12 cellular contexts compared by ENCODE assay signal in genomic region chr1:35062518-35063196, GRCh38. TPM values are rescaled to one million over a fixed set of nuclear protein-coding genes. Genes with fewer than 3 reads are reported as not detected.
DNase-seq lines count a peak whose midpoint lies in the region; ATAC-seq, FAIRE-seq and TF ChIP-seq lines count a peak whose summit lies in the region.
"Had no signal": no experiment of that assay in that cellular context is flagged by ENCODE, and none has a peak within 500 bp of the region (broad histone marks: within the 10 kb centered on the region; RNA-seq: fewer than 3 reads in every experiment).

No MANE protein-coding gene starts in this region.

- no peaks in the 10 kb centered on the region for H3K4me1 Mint-ChIP-seq in endodermal cell
- H3K4me1 Mint-ChIP-seq: T-cell had no signal

- no peaks in the 10 kb centered on the region for H3K9me3 ChIP-seq in OCI-LY3 (ENCODE audit: insufficient read depth, low read length)
- no peaks in the 10 kb centered on the region for H3K9me3 ChIP-seq in osteoblast (ENCODE audit: low read depth, low read length)
- no peaks in the 10 kb centered on the region for H3K9me3 ChIP-seq in endodermal cell (ENCODE audit: control insufficient read depth, low read length)
- H3K9me3 ChIP-seq: adrenal gland had no signal

- no peak overlapping the region for H3K4me3 Mint-ChIP-seq in endodermal cell
- H3K4me3 Mint-ChIP-seq: stimulated activated memory B cell treated with anti-CD40 and anti-IgM and Interleukin-4, amounts not matched to agents 10 μg/mL and 1 μg/mL and 100 μg/mL, for 72 hours; T-cell had no signal

- in situ Hi-C loops in brain microvascular endothelial cell (cut with HindIII; ENCODE audit: low pct_ligation_motif_present, low sequenced_read_pairs), result no loop called here

- H3K27ac ChIP-seq in OCI-LY3 (ENCODE audit: low read length) (no peak overlapping the region), brain microvascular endothelial cell (peak overlapping the region; percentile 22), osteoblast (ENCODE audit: low read depth, low read length) (no peak overlapping the region), endodermal cell (ENCODE audit: low read depth, low read length) (no peak overlapping the region)
- H3K27ac ChIP-seq: adrenal gland had no signal

- H3K36me3 Mint-ChIP-seq in endodermal cell (ENCODE audit: low read depth), result no peaks in the 10 kb centered on the region
- H3K36me3 Mint-ChIP-seq: stimulated activated memory B cell treated with anti-CD40 and anti-IgM and Interleukin-4, amounts not matched to agents 10 μg/mL and 1 μg/mL and 100 μg/mL, for 72 hours; T-cell had no signal

- no peaks in the 10 kb centered on the region for H3K36me3 ChIP-seq in OCI-LY3 (replicated peaks; ENCODE audit: low read depth, low read length)
- no peaks in the 10 kb centered on the region for H3K36me3 ChIP-seq in brain microvascular endothelial cell (replicated peaks)
- no peaks in the 10 kb centered on the region for H3K36me3 ChIP-seq in osteoblast (ENCODE audit: insufficient read depth, low read length)
- H3K36me3 ChIP-seq in endodermal cell (ENCODE audit: control insufficient read depth, insufficient read depth, low read length), result no peaks in the 10 kb centered on the region
- H3K36me3 ChIP-seq: adrenal gland had no signal

- FAIRE-seq in H54 (lab: Jason Lieb, UNC), result peak; percentile 90

- TF ChIP-seq POLR2A in H54 (IDR thresholded peaks at IDR 0.05; ENCODE audit: low read depth, low read length), result no peak

- no peak overlapping the region for H3K4me3 ChIP-seq in OCI-LY3 (ENCODE audit: low read length)
- no peak overlapping the region for H3K4me3 ChIP-seq in brain microvascular endothelial cell (ENCODE audit: low read depth, low read length)
- no peak overlapping the region for H3K4me3 ChIP-seq in osteoblast (ENCODE audit: insufficient read depth, low read length)
- no peak overlapping the region for H3K4me3 ChIP-seq in endodermal cell (ENCODE audit: low read length)
- H3K4me3 ChIP-seq: adrenal gland had no signal

- H4K20me1 ChIP-seq in OCI-LY3 (ENCODE audit: insufficient read depth, low read length), result no peaks in the 10 kb centered on the region
- no peaks in the 10 kb centered on the region for H4K20me1 ChIP-seq in osteoblast (ENCODE audit: insufficient read depth, low read length)

- H3K79me2 ChIP-seq in OCI-LY3 (ENCODE audit: low read length) (no peaks in the 10 kb centered on the region), osteoblast (ENCODE audit: insufficient read depth, low read length) (no peaks in the 10 kb centered on the region)

- peaks cover 17% of the 10 kb centered on the region for H3K9me3 Mint-ChIP-seq in endodermal cell
- H3K9me3 Mint-ChIP-seq: T-cell had no signal

- H3K4me2 ChIP-seq in OCI-LY3 (ENCODE audit: low read length) (no peak overlapping the region), osteoblast (ENCODE audit: insufficient read depth, low read length) (peak overlapping the region; percentile 29)

- H3K9ac ChIP-seq in OCI-LY3 (ENCODE audit: low read length) (no peak overlapping the region), endodermal cell (ENCODE audit: extremely low read depth, low read length, poor library complexity, severe bottlenecking) (no peak overlapping the region)

- peaks cover 4% of the 10 kb centered on the region for H3K27me3 Mint-ChIP-seq in endodermal cell (ENCODE audit: insufficient read depth)

- ATAC-seq in left cardiac atrium (no peak), HG03442 (IDR thresholded peaks at IDR 0.05; ENCODE audit: unreplicated experiment) (no peak)
- ATAC-seq: stimulated activated memory B cell treated with anti-CD40 and anti-IgM and Interleukin-4, amounts not matched to agents 10 μg/mL and 1 μg/mL and 100 μg/mL, for 72 hours; T-cell had no signal

- H2AFZ ChIP-seq in OCI-LY3 (ENCODE audit: low read depth, low read length) (peak overlapping the region; percentile 31; the same call in 1 of the 2 replicates), osteoblast (ENCODE audit: low read length) (peak overlapping the region; percentile 38)

- TF ChIP-seq CTCF in OCI-LY3 (IDR thresholded peaks at IDR 0.05; ENCODE audit: low read depth, low read length) (no peak), brain microvascular endothelial cell (IDR thresholded peaks at IDR 0.05; ENCODE audit: low read depth, low read length, missing control alignments) (no peak), osteoblast (IDR thresholded peaks at IDR 0.05; ENCODE audit: extremely low read depth, low read depth, low read length) (no peak), endodermal cell (conservative IDR thresholded peaks at IDR 0.05) (no peak)

- H3K27ac Mint-ChIP-seq in endodermal cell, result no peak overlapping the region
- H3K27ac Mint-ChIP-seq: stimulated activated memory B cell treated with anti-CD40 and anti-IgM and Interleukin-4, amounts not matched to agents 10 μg/mL and 1 μg/mL and 100 μg/mL, for 72 hours; T-cell had no signal

- peak; percentile 62 for DNase-seq in H54 (ENCODE audit: insufficient read length, low spot score)
- peak; percentile 82 for DNase-seq in brain microvascular endothelial cell
- peak; percentile 54 for DNase-seq in osteoblast (ENCODE audit: insufficient read length, low spot score, missing footprints)
- DNase-seq in activated CD4-positive, alpha-beta T cell treated with anti-CD3 and anti-CD28 coated beads for 4 hours, result no peak
- DNase-seq in left cardiac atrium, result no peak
- DNase-seq in endodermal cell, result no peak
- DNase-seq: adrenal gland, NCI-H345, T-cell had no signal

- H3K27me3 ChIP-seq in OCI-LY3 (ENCODE audit: low read depth, low read length) (no peaks in the 10 kb centered on the region), brain microvascular endothelial cell (replicated peaks) (no peaks in the 10 kb centered on the region), osteoblast (ENCODE audit: insufficient read depth, low read length) (no peaks in the 10 kb centered on the region), endodermal cell (ENCODE audit: control insufficient read depth, insufficient read depth, low read length, poor library complexity, severe bottlenecking) (no peaks in the 10 kb centered on the region)
- H3K27me3 ChIP-seq: adrenal gland had no signal

- H3K4me1 ChIP-seq in OCI-LY3 (ENCODE audit: low read length) (0 out of 2 replicates have a peak, but pooled peaks cover 3% of the 10 kb centered on the region), osteoblast (ENCODE audit: insufficient read depth, low read length) (no peaks in the 10 kb centered on the region), endodermal cell (ENCODE audit: control insufficient read depth, insufficient read depth, low read length) (no peaks in the 10 kb centered on the region)
- H3K4me1 ChIP-seq: adrenal gland had no signal

- intact Hi-C loops in left cardiac atrium (cut with DNase I), result no loop called here

- WGBS in endodermal cell (ENCODE audit: insufficient coverage in 1 of 2, insufficient read length in 1 of 2), 2 experiments, result 88 to 100% methylated on average over 1 to 4 of the region's 4 CpGs

RNA-seq across cellular contexts. Expression of gene ZMYM1, which starts 16.5 kb away (rescaled TPM):
- total RNA-seq in osteoblast (13.4 and 17.7 TPM in 2 replicates), left cardiac atrium (1 to 10 TPM; 6.9 to 7.5 TPM), endodermal cell (10 to 100 TPM; 43.1 to 58.5 TPM)
- polyA plus RNA-seq in endodermal cell (2013, experiment 1 of 2), result 18.9 TPM
- polyA plus RNA-seq in endodermal cell (2013, experiment 2 of 2), result 18.6 TPM

RNA-seq across cellular contexts. Expression of gene ZMYM6, which starts 30.9 kb away (rescaled TPM):
- total RNA-seq in osteoblast, result 27.9 and 29.8 TPM in 2 replicates
- 10 to 100 TPM; 14.3 to 16.3 TPM for total RNA-seq in left cardiac atrium
- 10 to 100 TPM; 13.5 to 14.5 TPM for total RNA-seq in endodermal cell
- polyA plus RNA-seq in endodermal cell (2013, experiment 1 of 2), result 9.4 TPM
- polyA plus RNA-seq in endodermal cell (2013, experiment 2 of 2), result 11.7 TPM

Comparison
In these comparisons a context has a peak if more than half of its experiments do, and no peak if none do; other contexts are left out.
1. DNase-seq: peak in H54 (single experiment), brain microvascular endothelial cell (single experiment) and osteoblast (single experiment); none in activated CD4-positive, alpha-beta T cell treated with anti-CD3 and anti-CD28 coated beads for 4 hours (0 of 2), left cardiac atrium (single experiment) and endodermal cell (single experiment).